In genomic region chr6:149938571-149939462, GRCh38 we compare ENCODE assay signal across 8 cellular contexts. TPM values are rescaled to one million over a fixed set of nuclear protein-coding genes. Genes with fewer than 3 reads are reported as not detected.
DNase-seq lines count a peak whose midpoint lies in the region; ATAC-seq, FAIRE-seq and TF ChIP-seq lines count a peak whose summit lies in the region.

No MANE protein-coding gene starts in this region.

- ATAC-seq in HG03354 (IDR thresholded peaks at IDR 0.05; ENCODE audit: poor library complexity, severe bottlenecking, unreplicated experiment) (peak; percentile 87), WTC11 (no peak)

- TF ChIP-seq CTCF in WTC11 (IDR thresholded peaks at IDR 0.05) = no peak
- TF ChIP-seq CTCF in epithelial cell of esophagus (IDR thresholded peaks at IDR 0.05; ENCODE audit: insufficient read depth, low read depth, low read length, missing control alignments) = no peak
- no peak for TF ChIP-seq CTCF in parathyroid adenoma (IDR thresholded peaks at IDR 0.05)

- H4K20me1 ChIP-seq in BLaER1 = peaks cover 71% of the 10 kb centered on the region

- H3K4me2 ChIP-seq in BLaER1 (peak overlapping the region; percentile 59), parathyroid adenoma (ENCODE audit: low read length) (peak overlapping the region; percentile 77)

- H3K27me3 Mint-ChIP-seq in WTC11 (ENCODE audit: low read depth) = peaks cover 100% of the 10 kb centered on the region

- no peaks in the 10 kb centered on the region for H3K9me3 Mint-ChIP-seq in WTC11

- H3K4me1 ChIP-seq in BLaER1 (peaks cover 20% of the 10 kb centered on the region), parathyroid adenoma (peaks cover 3% of the 10 kb centered on the region)

- peaks cover 95% of the 10 kb centered on the region for H3K27me3 ChIP-seq in BLaER1
- H3K27me3 ChIP-seq in parathyroid adenoma (ENCODE audit: control insufficient read depth, insufficient read depth, low read length) = no peaks in the 10 kb centered on the region

- FAIRE-seq in GM19239 (lab: Jason Lieb, UNC) = no peak

- H3K27ac ChIP-seq in BLaER1 = no peak overlapping the region
- no peak overlapping the region for H3K27ac ChIP-seq in parathyroid adenoma
- no peak overlapping the region for H3K27ac ChIP-seq in caudate nucleus (ENCODE audit: low read depth, low read length)

- H3K36me3 ChIP-seq in BLaER1 = no peaks in the 10 kb centered on the region
- no peaks in the 10 kb centered on the region for H3K36me3 ChIP-seq in parathyroid adenoma (ENCODE audit: control insufficient read depth, insufficient read depth, low read length)

- H3K79me2 ChIP-seq in parathyroid adenoma = no peaks in the 10 kb centered on the region

- DNase-seq in GM19239 (ENCODE audit: insufficient read length, low spot score) (peak; percentile 45), WTC11 (ENCODE audit: low spot score) (no peak), epithelial cell of esophagus (ENCODE audit: low read depth) (no peak), iPS-NIHi11 (ENCODE audit: low spot score) (no peak), caudate nucleus (lab: John Stamatoyannopoulos, UW) (no peak)

- H3K4me1 Mint-ChIP-seq in WTC11 = peaks cover 11% of the 10 kb centered on the region

- POLR2A ChIA-PET in WTC11 (lab: Charles Lee) = no interaction called here

- H3K36me3 Mint-ChIP-seq in WTC11 = 0 out of 2 replicates have a peak, but pooled peaks cover 4% of the 10 kb centered on the region

- H3K4me3 ChIP-seq in BLaER1 = peak overlapping the region; percentile 44
- H3K4me3 ChIP-seq in epithelial cell of esophagus (ENCODE audit: low read length) = peak overlapping the region; percentile 53
- peak overlapping the region; percentile 34 for H3K4me3 ChIP-seq in parathyroid adenoma (ENCODE audit: low read depth, low read length)

- H3K4me3 Mint-ChIP-seq in WTC11 = peak overlapping the region; percentile 57

- H3K27ac Mint-ChIP-seq in WTC11 = no peak overlapping the region

- CTCF ChIA-PET in WTC11 (lab: Charles Lee) = interaction anchor here (2.5 kb wide), 1 partner anchor 78 kb away, joined by 7 read pairs; no protein-coding TSS in a partner anchor

- H3K9ac ChIP-seq in BLaER1 (no peak overlapping the region), parathyroid adenoma (no peak overlapping the region)

- H3K9me3 ChIP-seq in BLaER1 (0 out of 2 replicates have a peak, but pooled peaks cover 5% of the 10 kb centered on the region), parathyroid adenoma (ENCODE audit: control insufficient read depth, low read length) (no peaks in the 10 kb centered on the region)

- peak overlapping the region; percentile 56 for H2AFZ ChIP-seq in parathyroid adenoma

TF ChIP-seq in WTC11, 78 proteins besides CTCF, POLR2A, EP300 and RAD21:
- TF ChIP-seq ZNF121 (CRISPR knock-in tag; IDR thresholded peaks at IDR 0.05) (no peak), MXD4 (CRISPR knock-in tag; IDR thresholded peaks at IDR 0.05; ENCODE audit: borderline replicate concordance) (no peak), FOXP1 (CRISPR knock-in tag; IDR thresholded peaks at IDR 0.05; ENCODE audit: borderline replicate concordance) (peak; percentile 61; the same call in 1 of the 2 replicates)

RNA-seq across cellular contexts. Expression of gene ULBP2, which starts 3.0 kb away (rescaled TPM):
- 0.13 to 0.23 TPM in 2 of 3 replicates, not detected in the other for total RNA-seq in WTC11 (2021)

RNA-seq across cellular contexts. Expression of gene RAET1G, which starts 15.9 kb away (rescaled TPM):
- total RNA-seq in WTC11 (2021) = not detected in 3 replicates

RNA-seq across cellular contexts. Expression of gene ULBP1, which starts 24.9 kb away (rescaled TPM):
- total RNA-seq in WTC11 (2021) = 0.64 to 0.81 TPM (median 0.64 TPM) in 3 replicates

RNA-seq across cellular contexts. Expression of gene RAET1E, which starts 40.9 kb away (rescaled TPM):
- total RNA-seq in WTC11 (2021) = not detected in 3 replicates
